8 cellular contexts compared by ENCODE assay signal in genomic region chr4:122666527-122667245, GRCh38. TPM values are rescaled to one million over a fixed set of nuclear protein-coding genes. Genes with fewer than 3 reads are reported as not detected.
DNase-seq lines count a peak whose midpoint lies in the region; ATAC-seq and TF ChIP-seq lines count a peak whose summit lies in the region.
"Had no signal": no experiment of that assay in that cellular context is flagged by ENCODE, and none has a peak within 500 bp of the region (broad histone marks: within the 10 kb centered on the region; RNA-seq: fewer than 3 reads in every experiment).

No MANE protein-coding gene starts in this region.

- no peaks in the 10 kb centered on the region for H3K27me3 ChIP-seq in sigmoid colon

- 39 to 41% methylated on average over 2 of the region's 2 CpGs for WGBS in sigmoid colon, 2 donors

- TF ChIP-seq CTCF in epithelial cell of esophagus (IDR thresholded peaks at IDR 0.05; ENCODE audit: insufficient read depth, low read depth, low read length, missing control alignments) (no peak), sigmoid colon (IDR thresholded peaks at IDR 0.05) (no peak)

- no peaks in the 10 kb centered on the region for H3K36me3 ChIP-seq in sigmoid colon

- H3K4me1 ChIP-seq in sigmoid colon, result peaks cover 0 to 40% (median 35%) of the 10 kb centered on the region in 4 donors

- no peak for ATAC-seq in HG03565 (IDR thresholded peaks at IDR 0.05; ENCODE audit: unreplicated experiment)
- ATAC-seq in HG03442 (IDR thresholded peaks at IDR 0.05; ENCODE audit: unreplicated experiment), result no peak

- H3K4me3 ChIP-seq in epithelial cell of esophagus (ENCODE audit: low read length), result no peak overlapping the region
- H3K4me3 ChIP-seq in sigmoid colon, result no peak overlapping the region

- no peaks in the 10 kb centered on the region for H3K9me3 ChIP-seq in sigmoid colon

- peak; percentile 76 for DNase-seq in GM03348 (ENCODE audit: low spot score)
- peak; percentile 86 for DNase-seq in RKO (ENCODE audit: low spot score)
- peak; percentile 88 for DNase-seq in epithelial cell of esophagus (ENCODE audit: low read depth)
- no peak for DNase-seq in sigmoid colon
- no peak for DNase-seq in midbrain (lab: John Stamatoyannopoulos, UW)
- DNase-seq: NCI-H524 treated with DMSO at 0.1 percent for 48 hours had no signal

- no peak for TF ChIP-seq EP300 in sigmoid colon (IDR thresholded peaks at IDR 0.05)

- H3K27ac ChIP-seq in sigmoid colon, result peak overlapping the region in 3 of 4 donors; percentile 58 to 67 (median 63)

- intact Hi-C loops in sigmoid colon (cut with DNase I), result no loop called here

- no peak for TF ChIP-seq POLR2A in sigmoid colon (IDR thresholded peaks at IDR 0.05)

RNA-seq across cellular contexts. Expression of gene IL21, which starts 45.8 kb away (rescaled TPM):
- not detected for total RNA-seq in sigmoid colon
- polyA plus RNA-seq in sigmoid colon, result under 1 TPM in 1 of 3 donors, not detected in 2; 0.63 TPM

Comparison
In these comparisons a context has a peak if more than half of its experiments do, and no peak if none do; other contexts are left out.
1. DNase-seq: peak in GM03348 (single experiment), RKO (single experiment) and epithelial cell of esophagus (single experiment); none in sigmoid colon (single experiment) and midbrain (single experiment).